2 cellular contexts compared by ENCODE assay signal in the genomic region with DNA sequence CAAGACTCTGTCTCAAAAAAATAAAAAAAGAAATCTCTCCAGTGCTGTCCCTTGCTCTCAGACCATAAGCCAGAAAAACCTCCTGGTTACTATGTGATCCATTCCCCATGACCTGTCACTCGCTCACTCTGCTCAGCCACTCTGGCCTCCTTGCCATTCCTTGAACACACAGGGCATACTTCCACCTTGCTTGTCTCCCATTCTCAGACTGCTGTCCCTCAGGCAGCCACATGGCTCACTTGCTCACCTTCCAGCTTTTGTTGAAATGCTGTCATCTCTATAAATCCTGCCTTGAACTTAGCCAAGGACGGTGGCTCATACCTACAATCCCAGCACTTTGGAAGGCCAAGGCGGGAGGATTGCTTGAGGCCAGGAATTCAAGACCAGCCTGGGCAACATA.
A peak's percentile ranks its signal among the peaks of the same experiment; 100 is the strongest.
TF ChIP-seq lines count a peak whose summit lies in the region.

No MANE protein-coding gene starts in this region.

TF ChIP-seq in HEK293, 187 proteins besides CTCF, POLR2A, EP300 and RAD21 (continued from another document):
- TF ChIP-seq, protein P1, sequence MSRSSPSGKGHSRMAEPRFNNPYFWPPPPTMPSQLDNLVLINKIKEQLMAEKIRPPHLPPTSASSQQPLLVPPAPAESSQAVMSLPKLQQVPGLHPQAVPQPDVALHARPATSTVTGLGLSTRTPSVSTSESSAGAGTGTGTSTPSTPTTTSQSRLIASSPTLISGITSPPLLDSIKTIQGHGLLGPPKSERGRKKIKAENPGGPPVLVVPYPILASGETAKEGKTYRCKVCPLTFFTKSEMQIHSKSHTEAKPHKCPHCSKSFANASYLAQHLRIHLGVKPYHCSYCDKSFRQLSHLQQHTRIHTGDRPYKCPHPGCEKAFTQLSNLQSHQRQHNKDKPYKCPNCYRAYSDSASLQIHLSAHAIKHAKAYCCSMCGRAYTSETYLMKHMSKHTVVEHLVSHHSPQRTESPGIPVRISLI (tag by site-specific recombination; IDR thresholded peaks at IDR 0.05) = no peak
- no peak for TF ChIP-seq GLIS2 (tag by site-specific recombination; IDR thresholded peaks at IDR 0.05)
- 0 out of 2 replicates have a peak, but pooled peaks have one; percentile 35 for TF ChIP-seq ZBTB17 (tag by site-specific recombination; IDR thresholded peaks at IDR 0.05)
- TF ChIP-seq ZNF791 (tag by site-specific recombination; IDR thresholded peaks at IDR 0.05) = no peak
TF ChIP-seq in HEK293: peak in this region for 1.

TF ChIP-seq in HepG2, 621 proteins besides CTCF, POLR2A, EP300 and RAD21 (continued from another document):
- no peak for TF ChIP-seq ZNF280D (CRISPR knock-in tag; IDR thresholded peaks at IDR 0.05)
